In genomic region chr21:46145840-46146691, GRCh38 we compare ENCODE assay signal across 1 cellular context.
TF ChIP-seq lines count a peak whose summit lies in the region.

No MANE protein-coding gene starts in this region.

TF ChIP-seq in H1, 55 proteins besides CTCF, POLR2A, EP300 and RAD21:
- TF ChIP-seq NANOG (IDR thresholded peaks at IDR 0.05; ENCODE audit: insufficient read depth, low read depth, low read length, poor library complexity, severe bottlenecking) (no peak), ASH2L (IDR thresholded peaks at IDR 0.05; ENCODE audit: low read length) (no peak), HDAC2 (IDR thresholded peaks at IDR 0.05; ENCODE audit: borderline replicate concordance in 1 of 2, low read depth in 2 of 2, low read length in 2 of 2) (no peak), RXRA (IDR thresholded peaks at IDR 0.05; ENCODE audit: insufficient read depth, low read depth, low read length) (no peak)
